ENCODE assay signal across 16 cellular contexts in genomic region chr5:116566251-116566650, GRCh38. TPM values are rescaled to one million over a fixed set of nuclear protein-coding genes. Genes with fewer than 3 reads are reported as not detected.
DNase-seq lines count a peak whose midpoint lies in the region; ATAC-seq, FAIRE-seq and TF ChIP-seq lines count a peak whose summit lies in the region.
"Had no signal": no experiment of that assay in that cellular context is flagged by ENCODE, and none has a peak within 500 bp of the region (broad histone marks: within the 10 kb centered on the region; RNA-seq: fewer than 3 reads in every experiment).

No MANE protein-coding gene starts in this region.

- ATAC-seq in GM18870 (IDR thresholded peaks at IDR 0.05; ENCODE audit: unreplicated experiment), result peak; percentile 90
- ATAC-seq in GM21723 (IDR thresholded peaks at IDR 0.05; ENCODE audit: unreplicated experiment), result peak; percentile 77
- ATAC-seq in HG03159 (IDR thresholded peaks at IDR 0.05; ENCODE audit: unreplicated experiment), result peak; percentile 89
- ATAC-seq in GM12878, result peak; percentile 76
- no peak for ATAC-seq in gastrocnemius medialis
- ATAC-seq in stimulated activated naive CD8-positive, alpha-beta T cell treated with anti-CD3 and anti-CD28 coated beads, Interleukin-15, Interleukin-2, amounts not matched to agents 100 U/mL and 50 U/mL, for 24 hours, result no peak
- ATAC-seq: HCT116, right lobe of liver had no signal

- H3K27ac ChIP-seq in GM12878 (ENCODE audit: control insufficient read depth, insufficient read depth), result no peak overlapping the region
- H3K27ac ChIP-seq in gastrocnemius medialis, result no peak overlapping the region
- H3K27ac ChIP-seq: brain microvascular endothelial cell, right lobe of liver, VCaP had no signal

- H3K4me3 ChIP-seq in GM12878 (no peak overlapping the region), gastrocnemius medialis (no peak overlapping the region)
- H3K4me3 ChIP-seq: right lobe of liver had no signal

- in situ Hi-C loops in GM12878 (cut with MboI) (loop anchor here (25.0 kb wide), 1 partner anchor 429 kb away; no protein-coding TSS in a partner anchor), gastrocnemius medialis (cut with MboI; ENCODE audit: low sequenced_read_pairs in 4 of 4) (loop anchor here in 1 of 4 donors (25.0 kb wide), 1 partner anchor 429 kb away; no protein-coding TSS in a partner anchor)

- no peaks in the 10 kb centered on the region; the same call in 1 of the 2 replicates for H3K79me2 ChIP-seq in GM12878 (ENCODE audit: control insufficient read depth, insufficient read depth, low read length)

- H3K4me2 ChIP-seq in GM12878 (ENCODE audit: control insufficient read depth, insufficient read depth), result no peak overlapping the region

- H3K9me3 Mint-ChIP-seq in chondrocyte (ENCODE audit: low read depth), result no peaks in the 10 kb centered on the region
- H3K9me3 Mint-ChIP-seq: activated T-helper 1 cell treated with anti-CD3 and anti-CD28 coated beads, Interleukin-12 subunit alpha, Interleukin-12 subunit beta, Interleukin-2, Interleukin-4 antibody, amounts not matched to agents 30 ng/mL and 10 ng/mL and 1 ng/mL, durations not matched to agents 14 hours and 24 hours and 36 hours; type B pancreatic cell had no signal

- H3K4me3 Mint-ChIP-seq in chondrocyte (ENCODE audit: unreplicated experiment), result no peak overlapping the region
- H3K4me3 Mint-ChIP-seq: activated T-helper 1 cell treated with anti-CD3 and anti-CD28 coated beads, Interleukin-12 subunit alpha, Interleukin-12 subunit beta, Interleukin-2, Interleukin-4 antibody, amounts not matched to agents 30 ng/mL and 10 ng/mL and 1 ng/mL, durations not matched to agents 14 hours and 24 hours and 36 hours; type B pancreatic cell had no signal

- TF ChIP-seq POLR2A in GM12878 (IDR thresholded peaks at IDR 0.05; ENCODE audit: low read depth, low read length), result no peak
- no peak for TF ChIP-seq POLR2A in gastrocnemius medialis (IDR thresholded peaks at IDR 0.05)

- no peak for TF ChIP-seq CTCF in GM12878 (IDR thresholded peaks at IDR 0.05 in 2 of 3, conservative IDR thresholded peaks at IDR 0.05 in 1 of 3; ENCODE audit: control insufficient read depth in 2 of 3, extremely low read depth in 1 of 3, insufficient read depth in 1 of 3, low read depth in 3 of 3, low read length in 3 of 3)
- no peak for TF ChIP-seq CTCF in gastrocnemius medialis (IDR thresholded peaks at IDR 0.05 in 4 of 5, conservative IDR thresholded peaks at IDR 0.05 in 1 of 5)
- no peak for TF ChIP-seq CTCF in chondrocyte (IDR thresholded peaks at IDR 0.05)

- peaks cover 4% of the 10 kb centered on the region for H3K27me3 Mint-ChIP-seq in chondrocyte (ENCODE audit: low read depth)
- H3K27me3 Mint-ChIP-seq: type B pancreatic cell had no signal

- H3K27me3 ChIP-seq in GM12878 (replicated peaks in 1 of 2; ENCODE audit: control insufficient read depth in 2 of 2, insufficient read depth in 2 of 2, low read length in 1 of 2) (no peaks in the 10 kb centered on the region), gastrocnemius medialis (peaks cover 28 to 45% (median 37%) of the 10 kb centered on the region in 3 donors)

- H3K36me3 Mint-ChIP-seq in chondrocyte (ENCODE audit: low read depth), result no peaks in the 10 kb centered on the region

- H3K27ac Mint-ChIP-seq in chondrocyte (ENCODE audit: unreplicated experiment), result no peak overlapping the region
- H3K27ac Mint-ChIP-seq: activated T-helper 1 cell treated with anti-CD3 and anti-CD28 coated beads, Interleukin-12 subunit alpha, Interleukin-12 subunit beta, Interleukin-2, Interleukin-4 antibody, amounts not matched to agents 30 ng/mL and 10 ng/mL and 1 ng/mL, durations not matched to agents 14 hours and 24 hours and 36 hours; type B pancreatic cell had no signal

- peaks cover 3% of the 10 kb centered on the region for H3K4me1 Mint-ChIP-seq in chondrocyte (ENCODE audit: low read depth)

- H3K36me3 ChIP-seq in GM12878 (ENCODE audit: control insufficient read depth in 2 of 2, insufficient read depth in 2 of 2, low read length in 1 of 2) (no peaks in the 10 kb centered on the region), gastrocnemius medialis (no peaks in the 10 kb centered on the region)
- H3K36me3 ChIP-seq: brain microvascular endothelial cell, right lobe of liver had no signal

- FAIRE-seq in GM12878 (lab: Jason Lieb, UNC), result no peak

- no peaks in the 10 kb centered on the region for H4K20me1 ChIP-seq in GM12878 (ENCODE audit: control insufficient read depth, insufficient read depth)

- intact Hi-C loops in GM12878 (cut with micrococcal nuclease; ENCODE audit: unreplicated experiment), result no loop called here
- intact Hi-C loops in gastrocnemius medialis (cut with DNase I; ENCODE audit: low total_unique reads), result no loop called here

- H3K9me3 ChIP-seq in GM12878 (replicated peaks; ENCODE audit: control insufficient read depth, insufficient read depth, low read length), result no peaks in the 10 kb centered on the region
- H3K9me3 ChIP-seq in gastrocnemius medialis, result no peaks in the 10 kb centered on the region
- H3K9me3 ChIP-seq: right lobe of liver had no signal

- no peak for TF ChIP-seq RAD21 in GM12878 (IDR thresholded peaks at IDR 0.05; ENCODE audit: insufficient read depth, low read depth, low read length)

- POLR2A ChIA-PET in GM12878 (lab: Charles Lee), result interaction anchor here (1.0 to 1.4 kb wide), 3 partner anchors 9 to 125 kb away, joined by 3 to 8 read pairs (median 4); no protein-coding TSS in a partner anchor

- H2AFZ ChIP-seq in GM12878 (ENCODE audit: control insufficient read depth, low read depth, low read length), result no peak overlapping the region

- CTCF ChIA-PET in GM12878 (lab: Yijun Ruan, JAX), result interaction anchor here (0.7 to 2.8 kb wide), 5 partner anchors 9 to 429 kb away, joined by 3 to 14 read pairs (median 7); partner anchors contain the start of gene SEMA6A

- DNase-seq in GM12878 (ENCODE audit: low read depth, low spot score) (no peak), gastrocnemius medialis (no peak), chondrocyte (ENCODE audit: low spot score) (no peak)
- no peak for DNase-seq in activated CD4-positive, alpha-beta T cell treated with anti-CD3 and anti-CD28 coated beads, Interleukin-2, amount 50 U/mL, for 48 hours
- no peak for DNase-seq in stimulated activated naive CD8-positive, alpha-beta T cell treated with anti-CD3 and anti-CD28 coated beads, Interleukin-15, Interleukin-2, amounts not matched to agents 100 U/mL and 50 U/mL, for 24 hours
- DNase-seq: brain microvascular endothelial cell, Karpas-422, NCI-H2171, right lobe of liver had no signal

- SMC1A ChIA-PET in GM12878 (lab: Charles Lee; ENCODE audit: uncharacterized antibody, unreplicated experiment), result interaction anchor here (1.0 to 4.3 kb wide), 12 partner anchors 10 to 463 kb away, joined by 3 to 31 read pairs (median 4); partner anchors contain the start of gene SEMA6A

- WGBS in GM12878 (ENCODE audit: insufficient coverage, insufficient replicate concordance, low lambda C conversion rate, missing lambda C conversion rate), result 12% methylated on average over 1 of the region's 1 CpG

- H3K9ac ChIP-seq in GM12878 (ENCODE audit: control insufficient read depth, insufficient read depth, low read length), result no peak overlapping the region

- TF ChIP-seq EP300 in GM12878 (IDR thresholded peaks at IDR 0.05; ENCODE audit: borderline replicate concordance in 1 of 2, control insufficient read depth in 1 of 2, low read depth in 2 of 2, low read length in 2 of 2), result no peak

- RAD21 ChIA-PET in GM12878 (lab: Charles Lee; ENCODE audit: unreplicated experiment), result interaction anchor here (1.0 to 3.9 kb wide), 9 partner anchors 9 to 428 kb away, joined by 3 to 27 read pairs (median 4); partner anchors contain the start of gene SEMA6A

- H3K4me1 ChIP-seq in GM12878 (ENCODE audit: control insufficient read depth, insufficient read depth, low read length), result no peaks in the 10 kb centered on the region
- peaks cover 9 to 16% of the 10 kb centered on the region in 2 donors for H3K4me1 ChIP-seq in gastrocnemius medialis
- H3K4me1 ChIP-seq: right lobe of liver had no signal

- no TSS peak for BruUV-seq in GM12878 (replicated peaks; lab: Mats Ljungman, UMichigan)

TF ChIP-seq in GM12878, 131 proteins besides CTCF, POLR2A, EP300 and RAD21 (continues in another document):
- no peak for TF ChIP-seq GABPA (IDR thresholded peaks at IDR 0.05; ENCODE audit: low read depth)
- no peak for TF ChIP-seq NFIC (IDR thresholded peaks at IDR 0.05; ENCODE audit: low read depth, low read length)
- no peak for TF ChIP-seq YBX1 (IDR thresholded peaks at IDR 0.05)
- no peak for TF ChIP-seq ELK1 (IDR thresholded peaks at IDR 0.05; ENCODE audit: low read depth, low read length)

RNA-seq across cellular contexts. Expression of gene SEMA6A, which starts 8.4 kb away (rescaled TPM):
- total RNA-seq in GM12878 (2013; cell fraction: nucleolus; rRNA removed), result 218 and 247 TPM in 2 replicates
- total RNA-seq in GM12878 (2014; rRNA removed) (0.62 and 1.0 TPM in 2 replicates), GM12878 (2014; rRNA removed; fragmentation: Illumina TruSeq; extraction: Trizol) (0.83 and 1.1 TPM in 2 replicates), GM12878 (2021) (1.9 and 2.1 TPM in 2 replicates), gastrocnemius medialis (1 to 10 TPM; 2.5 to 6.5 (median 2.7) TPM), chondrocyte (3.5 to 4.9 TPM (median 3.9 TPM) in 3 replicates)
- polyA plus RNA-seq in GM12878 (2011; ENCODE audit: low read depth), result 3.2 TPM
- polyA plus RNA-seq in GM12878 (2011; rRNA removed) (10.2 and 10.5 TPM in 2 replicates), GM12878 (2014; fragmentation: Illumina TruSeq; extraction: Trizol) (0.92 and 1.3 TPM in 2 replicates), GM12878 (2014; fragmentation: Nextera tagmentation; extraction: Ambion mirVana) (under 1 TPM; 0.16 to 0.22 TPM), GM12878 (2014; rRNA removed) (0.56 and 0.64 TPM in 2 replicates), GM12878 (2016; fragmentation: Nextera tagmentation; extraction: Ambion mirVana) (1 to 10 TPM; 1.1 TPM)
- 6.8 and 10.6 TPM in 2 replicates for polyA plus RNA-seq in GM12878 (2011; cell fraction: cytosol; rRNA removed)
- 23.5 and 32.3 TPM in 2 replicates for polyA plus RNA-seq in GM12878 (2011; cell fraction: nucleus; rRNA removed)
- polyA plus RNA-seq in GM12878 (2012), result 4.3 and 4.5 TPM in 2 replicates
- 31.4 and 35.0 TPM in 2 replicates for polyA minus RNA-seq in GM12878 (2011; rRNA and poly(A)+ RNA removed)
- 9.4 and 10.0 TPM in 2 replicates for polyA minus RNA-seq in GM12878 (2011; cell fraction: cytosol; rRNA and poly(A)+ RNA removed)
- 52.5 and 60.3 TPM in 2 replicates for polyA minus RNA-seq in GM12878 (2011; cell fraction: nucleus; rRNA and poly(A)+ RNA removed)

Comparison
In these comparisons a context has a peak if more than half of its experiments do, and no peak if none do; other contexts are left out.
1. ATAC-seq: peak in GM18870 (single experiment), GM21723 (single experiment), HG03159 (single experiment) and GM12878 (single experiment); none in gastrocnemius medialis (0 of 2) and stimulated activated naive CD8-positive, alpha-beta T cell treated with anti-CD3 and anti-CD28 coated beads, Interleukin-15, Interleukin-2, amounts not matched to agents 100 U/mL and 50 U/mL, for 24 hours (single experiment).